In the genomic region with DNA sequence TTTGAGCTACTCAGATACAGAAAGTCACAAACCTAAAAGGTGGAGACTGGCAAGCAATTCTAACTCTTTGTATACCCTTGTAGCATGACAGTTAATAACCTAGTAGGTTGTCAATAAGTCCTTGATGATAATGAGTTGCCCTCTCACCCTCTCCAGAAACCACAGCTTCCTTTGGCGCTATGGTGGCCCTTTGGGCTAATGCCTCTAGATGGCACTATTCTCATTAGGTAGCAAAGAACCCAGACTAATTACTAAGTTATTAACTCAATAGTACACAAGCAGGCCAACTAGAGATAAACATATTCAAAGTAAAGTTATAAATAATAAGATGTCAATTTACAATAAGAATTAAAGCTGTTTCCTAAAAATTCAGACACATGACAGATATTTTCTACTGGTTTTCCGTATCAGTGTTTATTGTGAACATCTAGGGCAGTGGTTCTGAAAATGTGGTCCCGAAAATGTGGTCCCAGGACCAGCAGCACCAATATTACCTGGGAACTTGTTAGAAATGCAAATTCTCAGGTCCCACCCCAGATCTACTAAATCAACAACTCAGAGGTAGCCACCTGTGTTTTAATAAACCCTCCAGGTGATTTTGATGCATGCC, we compare ENCODE assay signal across 8 cellular contexts. TPM values are rescaled to one million over a fixed set of nuclear protein-coding genes. Genes with fewer than 3 reads are reported as not detected.
DNase-seq lines count a peak whose midpoint lies in the region; ATAC-seq and TF ChIP-seq lines count a peak whose summit lies in the region.

No MANE protein-coding gene starts in this region.

- TF ChIP-seq CTCF in heart left ventricle (IDR thresholded peaks at IDR 0.05) (peak; percentile 26 to 58 (median 44)), HCT116 (IDR thresholded peaks at IDR 0.05 in 2 of 3, conservative IDR thresholded peaks at IDR 0.05 in 1 of 3; ENCODE audit: borderline replicate concordance in 1 of 3, insufficient read depth in 1 of 3, low read depth in 2 of 3, low read length in 2 of 3) (peak; percentile 59 to 82 (median 81)), choroid plexus epithelial cell (conservative IDR thresholded peaks at IDR 0.05; ENCODE audit: low read depth, low read length) (peak; percentile 88), parathyroid adenoma (IDR thresholded peaks at IDR 0.05) (peak; percentile 30)

- no peaks in the 10 kb centered on the region for H3K9me2 ChIP-seq in HCT116 (ENCODE audit: insufficient read depth)

- H3K36me3 ChIP-seq in heart left ventricle (peaks cover 0 to 12% (median 0%) of the 10 kb centered on the region in 9 donors), HCT116 (ENCODE audit: control insufficient read depth in 1 of 2, insufficient read depth in 2 of 2, low read length in 2 of 2) (no peaks in the 10 kb centered on the region), parathyroid adenoma (ENCODE audit: control insufficient read depth, insufficient read depth, low read length) (no peaks in the 10 kb centered on the region)

- TF ChIP-seq POLR2A in heart left ventricle (IDR thresholded peaks at IDR 0.05) (no peak), HCT116 (IDR thresholded peaks at IDR 0.05; ENCODE audit: borderline replicate concordance, extremely low read depth, insufficient read depth, insufficient read length) (no peak)

- H4K20me1 ChIP-seq in HCT116 (ENCODE audit: insufficient read depth) = 0 out of 2 replicates have a peak, but pooled peaks cover 3% of the 10 kb centered on the region

- ATAC-seq in heart left ventricle = no peak
- peak; percentile 86 for ATAC-seq in HCT116
- no peak for ATAC-seq in sciatic nerve

- intact Hi-C loops in heart left ventricle (cut with DNase I) (loop anchor here in 8 of 10 donors (1.0 to 10.0 kb wide), 5 partner anchors 173 to 185 kb away; no protein-coding TSS in a partner anchor), cardiac septum (cut with DNase I) (loop anchor here (2.0 to 10.0 kb wide), 2 partner anchors 181 to 1513 kb away; no protein-coding TSS in a partner anchor), HCT116 (cut with micrococcal nuclease) (loop anchor here (1.0 to 5.0 kb wide), 2 partner anchors 182 to 241 kb away; no protein-coding TSS in a partner anchor), sciatic nerve (cut with DNase I) (no loop called here)

- CTCF ChIA-PET in HCT116 (lab: Charles Lee) = interaction anchor here (0.6 to 2.5 kb wide), 17 partner anchors 9 to 336 kb away, joined by 3 to 38 read pairs (median 4); no protein-coding TSS in a partner anchor

- H3K27me3 ChIP-seq in heart left ventricle (no peaks in the 10 kb centered on the region), HCT116 (ENCODE audit: insufficient read depth, low read length) (no peaks in the 10 kb centered on the region), parathyroid adenoma (ENCODE audit: control insufficient read depth, insufficient read depth, low read length) (no peaks in the 10 kb centered on the region)

- H3K9ac ChIP-seq in HCT116 (ENCODE audit: low read length) (no peak overlapping the region), parathyroid adenoma (no peak overlapping the region)

- H3K4me2 ChIP-seq in HCT116 (ENCODE audit: low read length) (no peak overlapping the region), parathyroid adenoma (ENCODE audit: low read length) (no peak overlapping the region)

- no TSS peak for BruUV-seq in HCT116 (replicated peaks; lab: Mats Ljungman, UMichigan)

- 86 to 90% (median 87%) methylated on average over 3 of the region's 3 CpGs for WGBS in heart left ventricle, 4 donors

- no peak overlapping the region for H3K4me3 ChIP-seq in heart left ventricle
- H3K4me3 ChIP-seq in HCT116 (replicated peaks in 1 of 2; ENCODE audit: low read depth in 1 of 2, low read length in 2 of 2) = no peak overlapping the region
- H3K4me3 ChIP-seq in choroid plexus epithelial cell (ENCODE audit: low read depth, low read length) = no peak overlapping the region
- no peak overlapping the region for H3K4me3 ChIP-seq in parathyroid adenoma (ENCODE audit: low read depth, low read length)

- peak; percentile 66 for TF ChIP-seq RAD21 in HCT116 (IDR thresholded peaks at IDR 0.05; ENCODE audit: low read depth)

- H3K27ac ChIP-seq in heart left ventricle (no peak overlapping the region), HCT116 (ENCODE audit: low read depth, low read length) (no peak overlapping the region), parathyroid adenoma (no peak overlapping the region)

- no peak for DNase-seq in heart left ventricle
- DNase-seq in cardiac septum (ENCODE audit: low spot score) = no peak
- DNase-seq in HCT116 (ENCODE audit: low read depth, low spot score) = no peak
- DNase-seq in NCI-H748 (lab: John Stamatoyannopoulos, UW; ENCODE audit: unreplicated experiment) = peak; percentile 21
- DNase-seq in choroid plexus epithelial cell (ENCODE audit: low read depth) = peak; percentile 61
- DNase-seq in NCI-H2227 (lab: John Stamatoyannopoulos, UW; ENCODE audit: unreplicated experiment) = no peak
- DNase-seq in sciatic nerve (ENCODE audit: low spot score) = no peak

- H3K79me2 ChIP-seq in HCT116 (ENCODE audit: insufficient read depth, low read length) (no peaks in the 10 kb centered on the region), parathyroid adenoma (no peaks in the 10 kb centered on the region)

- RAD21 ChIA-PET in HCT116 (lab: Charles Lee; ENCODE audit: low non-redundant PET in 1 of 2, low total read pairs in 2 of 2, uncharacterized antibody in 2 of 2, unreplicated experiment in 2 of 2) = interaction anchor here in 1 of 2 experiments (0.7 kb wide), 1 partner anchor 181 kb away, joined by 4 read pairs; no protein-coding TSS in a partner anchor

- H2AFZ ChIP-seq in HCT116 (ENCODE audit: low read depth, low read length, poor library complexity, severe bottlenecking) (no peak overlapping the region), parathyroid adenoma (no peak overlapping the region)

- H3K4me1 ChIP-seq in heart left ventricle (no peaks in the 10 kb centered on the region), HCT116 (ENCODE audit: control insufficient read depth in 1 of 2, insufficient read depth in 2 of 2, low read length in 2 of 2) (no peaks in the 10 kb centered on the region), parathyroid adenoma (no peaks in the 10 kb centered on the region)

- POLR2A ChIA-PET in HCT116 (lab: Charles Lee) = no interaction called here

- peaks cover 0 to 4% (median 0%) of the 10 kb centered on the region in 12 donors for H3K9me3 ChIP-seq in heart left ventricle
- no peaks in the 10 kb centered on the region for H3K9me3 ChIP-seq in HCT116 (ENCODE audit: control insufficient read depth in 1 of 2, insufficient read depth in 1 of 2, low read depth in 1 of 2, low read length in 2 of 2)
- no peaks in the 10 kb centered on the region for H3K9me3 ChIP-seq in parathyroid adenoma (ENCODE audit: control insufficient read depth, low read length)

TF ChIP-seq in HCT116, 20 proteins besides CTCF, POLR2A, EP300 and RAD21:
- TF ChIP-seq CBX3 (IDR thresholded peaks at IDR 0.05; ENCODE audit: low read depth) = no peak
- TF ChIP-seq ZNF274 (IDR thresholded peaks at IDR 0.05; ENCODE audit: low read depth, low read length) = no peak
- TF ChIP-seq, protein P1, sequence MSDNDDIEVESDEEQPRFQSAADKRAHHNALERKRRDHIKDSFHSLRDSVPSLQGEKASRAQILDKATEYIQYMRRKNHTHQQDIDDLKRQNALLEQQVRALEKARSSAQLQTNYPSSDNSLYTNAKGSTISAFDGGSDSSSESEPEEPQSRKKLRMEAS (IDR thresholded peaks at IDR 0.05) = no peak
- no peak for TF ChIP-seq ZFX (IDR thresholded peaks at IDR 0.05)
- no peak for TF ChIP-seq EGR1 (IDR thresholded peaks at IDR 0.05; ENCODE audit: low read depth)
- TF ChIP-seq, protein P2, sequence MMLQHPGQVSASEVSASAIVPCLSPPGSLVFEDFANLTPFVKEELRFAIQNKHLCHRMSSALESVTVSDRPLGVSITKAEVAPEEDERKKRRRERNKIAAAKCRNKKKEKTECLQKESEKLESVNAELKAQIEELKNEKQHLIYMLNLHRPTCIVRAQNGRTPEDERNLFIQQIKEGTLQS (IDR thresholded peaks at IDR 0.05) = no peak

RNA-seq across cellular contexts. Expression of a gene that starts 41.1 kb away (rescaled TPM):
- total RNA-seq in heart left ventricle = 10 to 100 TPM in 2 of 9 donors, 1 to 10 TPM in 7; 2.5 to 13.2 (median 7.1) TPM
- 1 to 10 TPM; 2.2 to 6.7 TPM for polyA plus RNA-seq in heart left ventricle
- 6.8 TPM for total RNA-seq in cardiac septum
- total RNA-seq in HCT116 (2021; ENCODE audit: unreplicated experiment) = 25.7 TPM
- 8.1 and 11.7 TPM in 2 replicates for polyA plus RNA-seq in HCT116 (2012)
- 18.3 TPM for total RNA-seq in sciatic nerve

Comparison
In these comparisons a context has a peak if more than half of its experiments do, and no peak if none do; other contexts are left out.
1. DNase-seq: peak in NCI-H748 (single experiment) and choroid plexus epithelial cell (single experiment); none in heart left ventricle (0 of 5), cardiac septum (single experiment), HCT116 (single experiment), NCI-H2227 (single experiment) and sciatic nerve (single experiment).
2. CTCF ChIP-seq: peak in every context shown above with its lines; median percentile 88 in choroid plexus epithelial cell; 81 in HCT116; 44 in heart left ventricle; 30 in parathyroid adenoma.